Comparison of ENCODE assay signal across 1 cellular context in the genomic region with DNA sequence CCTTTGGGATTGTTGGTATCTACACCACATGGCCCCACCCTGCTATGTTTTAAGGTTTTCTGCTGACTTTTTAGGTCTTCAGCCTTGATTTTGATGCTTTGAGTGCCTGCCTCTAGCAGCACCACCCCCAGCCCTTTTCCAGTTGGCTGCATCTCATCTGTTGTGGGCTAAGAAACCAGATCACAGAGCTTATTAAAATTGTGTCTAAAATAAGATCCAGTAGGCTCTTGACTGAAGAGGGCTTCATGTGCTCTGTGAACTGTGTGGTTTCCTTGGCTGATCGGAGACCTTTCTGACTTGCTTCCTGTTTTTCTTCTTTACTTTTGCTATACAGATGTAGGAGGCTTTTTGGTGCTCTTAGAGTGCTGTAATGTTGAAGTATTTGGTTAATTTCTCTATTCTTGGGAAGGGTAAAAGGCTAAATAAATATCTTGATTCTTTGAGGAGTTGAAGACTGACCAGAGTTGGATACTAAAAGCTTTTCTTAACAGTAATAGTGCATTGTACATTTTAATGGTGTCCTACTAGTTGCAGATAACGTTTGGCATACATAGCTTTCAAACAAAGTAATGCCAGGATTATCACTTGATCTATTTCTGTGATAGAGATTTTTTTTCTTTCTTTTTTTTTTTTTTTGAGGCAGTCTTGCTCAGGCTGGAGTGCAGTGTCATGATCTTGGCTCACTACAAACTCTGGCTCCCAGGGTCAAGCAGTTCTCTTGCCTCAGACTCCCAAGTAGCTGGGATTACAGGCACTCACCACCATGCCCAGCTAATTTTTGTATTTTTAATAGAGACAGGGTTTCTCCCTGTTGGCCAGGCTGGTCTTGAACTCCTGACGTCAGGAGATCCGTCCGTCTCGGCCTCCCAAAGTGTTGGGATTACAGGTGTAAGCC.
TF ChIP-seq lines count a peak whose summit lies in the region.

No MANE protein-coding gene starts in this region.

TF ChIP-seq in GM12878, 131 proteins besides CTCF, POLR2A, EP300 and RAD21 (continued from another document):
- TF ChIP-seq, protein P1, sequence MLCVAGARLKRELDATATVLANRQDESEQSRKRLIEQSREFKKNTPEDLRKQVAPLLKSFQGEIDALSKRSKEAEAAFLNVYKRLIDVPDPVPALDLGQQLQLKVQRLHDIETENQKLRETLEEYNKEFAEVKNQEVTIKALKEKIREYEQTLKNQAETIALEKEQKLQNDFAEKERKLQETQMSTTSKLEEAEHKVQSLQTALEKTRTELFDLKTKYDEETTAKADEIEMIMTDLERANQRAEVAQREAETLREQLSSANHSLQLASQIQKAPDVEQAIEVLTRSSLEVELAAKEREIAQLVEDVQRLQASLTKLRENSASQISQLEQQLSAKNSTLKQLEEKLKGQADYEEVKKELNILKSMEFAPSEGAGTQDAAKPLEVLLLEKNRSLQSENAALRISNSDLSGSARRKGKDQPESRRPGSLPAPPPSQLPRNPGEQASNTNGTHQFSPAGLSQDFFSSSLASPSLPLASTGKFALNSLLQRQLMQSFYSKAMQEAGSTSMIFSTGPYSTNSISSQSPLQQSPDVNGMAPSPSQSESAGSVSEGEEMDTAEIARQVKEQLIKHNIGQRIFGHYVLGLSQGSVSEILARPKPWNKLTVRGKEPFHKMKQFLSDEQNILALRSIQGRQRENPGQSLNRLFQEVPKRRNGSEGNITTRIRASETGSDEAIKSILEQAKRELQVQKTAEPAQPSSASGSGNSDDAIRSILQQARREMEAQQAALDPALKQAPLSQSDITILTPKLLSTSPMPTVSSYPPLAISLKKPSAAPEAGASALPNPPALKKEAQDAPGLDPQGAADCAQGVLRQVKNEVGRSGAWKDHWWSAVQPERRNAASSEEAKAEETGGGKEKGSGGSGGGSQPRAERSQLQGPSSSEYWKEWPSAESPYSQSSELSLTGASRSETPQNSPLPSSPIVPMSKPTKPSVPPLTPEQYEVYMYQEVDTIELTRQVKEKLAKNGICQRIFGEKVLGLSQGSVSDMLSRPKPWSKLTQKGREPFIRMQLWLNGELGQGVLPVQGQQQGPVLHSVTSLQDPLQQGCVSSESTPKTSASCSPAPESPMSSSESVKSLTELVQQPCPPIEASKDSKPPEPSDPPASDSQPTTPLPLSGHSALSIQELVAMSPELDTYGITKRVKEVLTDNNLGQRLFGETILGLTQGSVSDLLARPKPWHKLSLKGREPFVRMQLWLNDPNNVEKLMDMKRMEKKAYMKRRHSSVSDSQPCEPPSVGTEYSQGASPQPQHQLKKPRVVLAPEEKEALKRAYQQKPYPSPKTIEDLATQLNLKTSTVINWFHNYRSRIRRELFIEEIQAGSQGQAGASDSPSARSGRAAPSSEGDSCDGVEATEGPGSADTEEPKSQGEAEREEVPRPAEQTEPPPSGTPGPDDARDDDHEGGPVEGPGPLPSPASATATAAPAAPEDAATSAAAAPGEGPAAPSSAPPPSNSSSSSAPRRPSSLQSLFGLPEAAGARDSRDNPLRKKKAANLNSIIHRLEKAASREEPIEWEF (IDR thresholded peaks at IDR 0.05; ENCODE audit: insufficient replicate concordance, low read depth, low read length): peak; percentile 68
- TF ChIP-seq MEF2A (IDR thresholded peaks at IDR 0.05; ENCODE audit: insufficient read depth, low read depth, low read length): peak; percentile 91
- no peak for TF ChIP-seq YY1 (IDR thresholded peaks at IDR 0.05; ENCODE audit: low read depth, low read length)
- TF ChIP-seq, protein P2, sequence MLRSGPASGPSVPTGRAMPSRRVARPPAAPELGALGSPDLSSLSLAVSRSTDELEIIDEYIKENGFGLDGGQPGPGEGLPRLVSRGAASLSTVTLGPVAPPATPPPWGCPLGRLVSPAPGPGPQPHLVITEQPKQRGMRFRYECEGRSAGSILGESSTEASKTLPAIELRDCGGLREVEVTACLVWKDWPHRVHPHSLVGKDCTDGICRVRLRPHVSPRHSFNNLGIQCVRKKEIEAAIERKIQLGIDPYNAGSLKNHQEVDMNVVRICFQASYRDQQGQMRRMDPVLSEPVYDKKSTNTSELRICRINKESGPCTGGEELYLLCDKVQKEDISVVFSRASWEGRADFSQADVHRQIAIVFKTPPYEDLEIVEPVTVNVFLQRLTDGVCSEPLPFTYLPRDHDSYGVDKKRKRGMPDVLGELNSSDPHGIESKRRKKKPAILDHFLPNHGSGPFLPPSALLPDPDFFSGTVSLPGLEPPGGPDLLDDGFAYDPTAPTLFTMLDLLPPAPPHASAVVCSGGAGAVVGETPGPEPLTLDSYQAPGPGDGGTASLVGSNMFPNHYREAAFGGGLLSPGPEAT (IDR thresholded peaks at IDR 0.05; ENCODE audit: low read depth): peak; percentile 34; the same call in 1 of the 2 replicates
TF ChIP-seq in GM12878: peak in this region for 21.
